In genomic region chr2:100276716-100277115, GRCh38 we compare ENCODE assay signal across 20 cellular contexts. TPM values are rescaled to one million over a fixed set of nuclear protein-coding genes. Genes with fewer than 3 reads are reported as not detected.
"Had no signal": no experiment of that assay in that cellular context is flagged by ENCODE, and none has a peak within 500 bp of the region (broad histone marks: within the 10 kb centered on the region; RNA-seq: fewer than 3 reads in every experiment).

No MANE protein-coding gene starts in this region.

- H3K79me2 ChIP-seq: hepatocyte had no signal

- H3K9me3 ChIP-seq: esophagus muscularis mucosa, gastroesophageal sphincter, heart left ventricle, left lung, lower lobe of right lung had no signal

- ATAC-seq: foreskin keratinocyte, gastroesophageal sphincter, heart left ventricle, left cardiac atrium, left lung, left ventricle myocardium superior, lower lobe of right lung had no signal

- H3K4me3 ChIP-seq: coronary artery, dorsolateral prefrontal cortex, esophagus muscularis mucosa, gastroesophageal sphincter, heart left ventricle, hepatocyte, left lung, lower lobe of right lung had no signal

- H3K27me3 ChIP-seq: dorsolateral prefrontal cortex, esophagus muscularis mucosa, gastroesophageal sphincter, heart left ventricle, hepatocyte, left lung had no signal

- H3K36me3 ChIP-seq: left lung, lower lobe of right lung had no signal

- H2AFZ ChIP-seq: hepatocyte had no signal

- H3K27ac ChIP-seq: coronary artery, dorsolateral prefrontal cortex, foreskin keratinocyte, heart left ventricle, hepatocyte, left lung, lower lobe of right lung had no signal

- DNase-seq: dermis blood vessel endothelial cell; dorsolateral prefrontal cortex; effector CD4-positive, alpha-beta T cell; effector memory CD4-positive, alpha-beta T cell; foreskin keratinocyte; heart left ventricle; hypothalamus; left cardiac atrium; left lung; left ventricle myocardium superior; lower lobe of right lung; mesenchymal stem cell; midbrain had no signal

- H3K4me2 ChIP-seq: hepatocyte had no signal

- H3K4me1 ChIP-seq: foreskin keratinocyte, left lung, lower lobe of right lung had no signal

RNA-seq across cellular contexts. Expression of gene LONRF2, which starts 45.6 kb away (rescaled TPM):
- total RNA-seq: dermis blood vessel endothelial cell, endothelial cell of umbilical vein, foreskin keratinocyte, lung microvascular endothelial cell had no signal
- polyA plus RNA-seq: foreskin keratinocyte, keratinocyte had no signal
